Comparison of ENCODE assay signal across 10 cellular contexts in genomic region chr7:90597879-90598278, GRCh38. TPM values are rescaled to one million over a fixed set of nuclear protein-coding genes. Genes with fewer than 3 reads are reported as not detected.
DNase-seq lines count a peak whose midpoint lies in the region; ATAC-seq and TF ChIP-seq lines count a peak whose summit lies in the region.
"Had no signal": no experiment of that assay in that cellular context is flagged by ENCODE, and none has a peak within 500 bp of the region (broad histone marks: within the 10 kb centered on the region; RNA-seq: fewer than 3 reads in every experiment).

No MANE protein-coding gene starts in this region.

- H3K27me3 ChIP-seq in BJ (ENCODE audit: control insufficient read depth, insufficient read depth, low read length): no peaks in the 10 kb centered on the region
- H3K27me3 ChIP-seq in HUES6 (ENCODE audit: control insufficient read depth, insufficient read depth, low read length): peaks cover 2% of the 10 kb centered on the region; the same call in 1 of the 2 replicates
- H3K27me3 ChIP-seq in mesenchymal stem cell (ENCODE audit: control insufficient read depth in 1 of 2, insufficient read depth in 1 of 2, low read length in 2 of 2): no peaks in the 10 kb centered on the region

- H3K9ac ChIP-seq in HUES6 (ENCODE audit: low read length) (no peak overlapping the region), mesenchymal stem cell (ENCODE audit: low read length) (peak overlapping the region; percentile 94)

- H3K4me3 ChIP-seq in BJ (ENCODE audit: low read depth, low read length) (peak overlapping the region; percentile 87; the same call in 1 of the 2 replicates), HUES6 (ENCODE audit: low read depth, low read length) (peak overlapping the region; percentile 81), cardiac fibroblast (replicated peaks in 1 of 2; ENCODE audit: low read depth in 2 of 2, low read length in 2 of 2) (peak overlapping the region; percentile 79 to 80), mesenchymal stem cell (ENCODE audit: insufficient read depth in 1 of 2, low read depth in 1 of 2, low read length in 2 of 2) (peak overlapping the region in 1 of 2 experiments; percentile 95)

- H2BK120ac ChIP-seq in mesenchymal stem cell (ENCODE audit: low read depth, low read length): no peak overlapping the region

- H3K4me1 ChIP-seq in HUES6 (ENCODE audit: control insufficient read depth, insufficient read depth, low read length) (peaks cover 27% of the 10 kb centered on the region), mesenchymal stem cell (ENCODE audit: control insufficient read depth, insufficient read depth, low read depth, low read length) (peaks cover 1% of the 10 kb centered on the region)

- no peak overlapping the region for H3K4me2 ChIP-seq in mesenchymal stem cell (ENCODE audit: low read length, poor library complexity, severe bottlenecking)

- no peak overlapping the region for H2AFZ ChIP-seq in mesenchymal stem cell (ENCODE audit: low read depth, low read length)

- no peak overlapping the region for H3K14ac ChIP-seq in mesenchymal stem cell (ENCODE audit: low read length in 2 of 2)

- WGBS in mesenchymal stem cell: 29% methylated on average over 1 of the region's 6 CpGs

- H2BK15ac ChIP-seq in mesenchymal stem cell (ENCODE audit: low read depth, poor library complexity, severe bottlenecking): no peak overlapping the region

- H4K8ac ChIP-seq in mesenchymal stem cell (ENCODE audit: low read length): no peak overlapping the region

- no peak overlapping the region for H3K27ac ChIP-seq in HUES6 (ENCODE audit: low read depth, low read length)
- H3K27ac ChIP-seq in mesenchymal stem cell (ENCODE audit: low read length, poor library complexity, severe bottlenecking): no peak overlapping the region

- no peak overlapping the region for H2AK5ac ChIP-seq in mesenchymal stem cell (ENCODE audit: low read length, severe bottlenecking)

- TF ChIP-seq CTCF in BJ (IDR thresholded peaks at IDR 0.05; ENCODE audit: insufficient read depth, low read depth, low read length): no peak
- no peak for TF ChIP-seq CTCF in cardiac fibroblast (IDR thresholded peaks at IDR 0.05; ENCODE audit: low read depth, low read length)

- peaks cover 12% of the 10 kb centered on the region for H3K79me1 ChIP-seq in mesenchymal stem cell (replicated peaks; ENCODE audit: low read length, poor library complexity, severe bottlenecking)

- ATAC-seq in HG02981 (IDR thresholded peaks at IDR 0.05; ENCODE audit: unreplicated experiment): no peak
- ATAC-seq in HG03460 (IDR thresholded peaks at IDR 0.05; ENCODE audit: unreplicated experiment): no peak
- ATAC-seq in HG02571 (IDR thresholded peaks at IDR 0.05; ENCODE audit: unreplicated experiment): no peak

- H3K4ac ChIP-seq in mesenchymal stem cell (ENCODE audit: low read depth in 1 of 2, low read length in 2 of 2): no peak overlapping the region

- DNase-seq in BJ (ENCODE audit: low read depth) (no peak), cardiac fibroblast (ENCODE audit: low read depth in 2 of 2) (peak in 1 of 2 donors; percentile 18), mesenchymal stem cell (peak; percentile 10), HEK293T (ENCODE audit: extremely low spot score) (no peak)
- DNase-seq: midbrain, NCI-H187 had no signal

- no peak overlapping the region for H2BK5ac ChIP-seq in mesenchymal stem cell (ENCODE audit: low read depth, low read length, poor library complexity, severe bottlenecking)

- H4K91ac ChIP-seq in mesenchymal stem cell (ENCODE audit: low read length): no peak overlapping the region

- no peak overlapping the region for H2BK12ac ChIP-seq in mesenchymal stem cell (ENCODE audit: low read length in 2 of 2)

- CTCF ChIA-PET in BJ (lab: Yijun Ruan, JAX): interaction anchor here (0.8 to 3.8 kb wide), 2 partner anchors 9 to 346 kb away, joined by 3 to 23 read pairs; no protein-coding TSS in a partner anchor
- CTCF ChIA-PET in HEK293T (lab: Yijun Ruan, JAX): interaction anchor here (1.0 to 1.5 kb wide), 4 partner anchors 28 to 143 kb away, joined by 3 read pairs; no protein-coding TSS in a partner anchor

- H3K18ac ChIP-seq in mesenchymal stem cell (ENCODE audit: low read depth in 1 of 2, low read length in 2 of 2): no peak overlapping the region

- H3K36me3 ChIP-seq in BJ (ENCODE audit: control insufficient read depth, insufficient read depth, low read length) (no peaks in the 10 kb centered on the region), HUES6 (ENCODE audit: control insufficient read depth, insufficient read depth, low read length) (no peaks in the 10 kb centered on the region), mesenchymal stem cell (ENCODE audit: control insufficient read depth in 1 of 2, insufficient read depth in 2 of 2, low read depth in 1 of 2, low read length in 2 of 2) (no peaks in the 10 kb centered on the region)

- no peak overlapping the region for H3K23ac ChIP-seq in mesenchymal stem cell (ENCODE audit: low read length in 2 of 2)

- POLR2A ChIA-PET in BJ (lab: Charles Lee): interaction anchor here (0.5 kb wide), 1 partner anchor 228 kb away, joined by 3 read pairs; no protein-coding TSS in a partner anchor
- POLR2A ChIA-PET in HEK293T (lab: Yijun Ruan, JAX): no interaction called here

- H3K9me3 ChIP-seq in HUES6 (ENCODE audit: control insufficient read depth, insufficient read depth, low read depth, low read length) (no peaks in the 10 kb centered on the region), mesenchymal stem cell (ENCODE audit: control insufficient read depth, low read length) (no peaks in the 10 kb centered on the region)

TF ChIP-seq in HEK293T, 16 proteins besides CTCF, POLR2A, EP300 and RAD21:
- TF ChIP-seq, protein P1, sequence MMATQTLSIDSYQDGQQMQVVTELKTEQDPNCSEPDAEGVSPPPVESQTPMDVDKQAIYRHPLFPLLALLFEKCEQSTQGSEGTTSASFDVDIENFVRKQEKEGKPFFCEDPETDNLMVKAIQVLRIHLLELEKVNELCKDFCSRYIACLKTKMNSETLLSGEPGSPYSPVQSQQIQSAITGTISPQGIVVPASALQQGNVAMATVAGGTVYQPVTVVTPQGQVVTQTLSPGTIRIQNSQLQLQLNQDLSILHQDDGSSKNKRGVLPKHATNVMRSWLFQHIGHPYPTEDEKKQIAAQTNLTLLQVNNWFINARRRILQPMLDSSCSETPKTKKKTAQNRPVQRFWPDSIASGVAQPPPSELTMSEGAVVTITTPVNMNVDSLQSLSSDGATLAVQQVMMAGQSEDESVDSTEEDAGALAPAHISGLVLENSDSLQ (IDR thresholded peaks at IDR 0.05): no peak
- TF ChIP-seq HDGF (IDR thresholded peaks at IDR 0.05; ENCODE audit: borderline replicate concordance): no peak
- TF ChIP-seq SUZ12 (IDR thresholded peaks at IDR 0.05): no peak
- TF ChIP-seq ZNF384 (IDR thresholded peaks at IDR 0.05): no peak
- TF ChIP-seq CTBP1 (IDR thresholded peaks at IDR 0.05; ENCODE audit: borderline replicate concordance): no peak
- TF ChIP-seq SP1 (IDR thresholded peaks at IDR 0.05): no peak
- no peak for TF ChIP-seq L3MBTL2 (conservative IDR thresholded peaks at IDR 0.05)
- no peak for TF ChIP-seq FOXA1 (IDR thresholded peaks at IDR 0.05)
- TF ChIP-seq ELF4 (IDR thresholded peaks at IDR 0.05): no peak
- no peak for TF ChIP-seq TARDBP (IDR thresholded peaks at IDR 0.05)
- TF ChIP-seq BHLHE40 (IDR thresholded peaks at IDR 0.05; ENCODE audit: borderline replicate concordance): no peak

RNA-seq across cellular contexts. Expression of gene CDK14, which starts 1.8 kb away (rescaled TPM):
- polyA plus RNA-seq in BJ (2011; rRNA removed): 6.7 and 11.8 TPM in 2 replicates
- 11.3 and 15.5 TPM in 2 replicates for polyA minus RNA-seq in BJ (2011; rRNA and poly(A)+ RNA removed)
- polyA plus RNA-seq in mesenchymal stem cell (2013, experiment 1 of 2): 6.6 TPM
- 6.1 TPM for polyA plus RNA-seq in mesenchymal stem cell (2013, experiment 2 of 2)
